39 cellular contexts compared by ENCODE assay signal in genomic region chr2:155852156-155852555, GRCh38.
"Had no signal": no experiment of that assay in that cellular context is flagged by ENCODE, and none has a peak within 500 bp of the region (broad histone marks: within the 10 kb centered on the region; RNA-seq: fewer than 3 reads in every experiment).

No MANE protein-coding gene starts in this region.

- ATAC-seq: activated naive CD4-positive, alpha-beta T cell treated with anti-CD3 and anti-CD28 coated beads, Interleukin-2, amount 50 U/mL, for 72 hours; activated naive CD8-positive, alpha-beta T cell treated with anti-CD3 and anti-CD28 coated beads, Interleukin-2, amount 50 U/mL, for 24 hours; activated T-cell treated with anti-CD3 and anti-CD28 coated beads, Interleukin-2, amount 50 U/mL, for 4 hours; activated T-cell treated with anti-CD3 and anti-CD28 coated beads, Interleukin-2, amount 50 U/mL, for 72 hours; activated T-helper 17 cell treated with anti-CD3 and anti-CD28 coated beads, Interleukin-2, amount 50 U/mL, for 72 hours; body of pancreas had no signal

- H3K4me1 Mint-ChIP-seq: activated naive CD4-positive, alpha-beta T cell treated with anti-CD3 and anti-CD28 coated beads, Interleukin-2, amount 10 ng/mL, durations not matched to agents 7 days and 5 days; activated naive CD4-positive, alpha-beta T cell treated with anti-CD3 and anti-CD28 coated beads, Interleukin-2, amount 50 U/mL, for 24 hours; activated naive CD8-positive, alpha-beta T cell treated with anti-CD3 and anti-CD28 coated beads for 36 hours; activated naive CD8-positive, alpha-beta T cell treated with anti-CD3 and anti-CD28 coated beads, Interleukin-2, amount 10 ng/mL, durations not matched to agents 7 days and 5 days; activated naive CD8-positive, alpha-beta T cell treated with anti-CD3 and anti-CD28 coated beads, Interleukin-2, amount 50 U/mL, for 24 hours; activated T-helper 17 cell treated with anti-CD3 and anti-CD28 coated beads, Interleukin-2, amount 50 U/mL, for 72 hours; brain; central memory CD8-positive, alpha-beta T cell had no signal

- H3K27ac ChIP-seq: adrenal gland, ascending aorta, body of pancreas, brain microvascular endothelial cell, breast epithelium, cardiac muscle cell had no signal

- H3K36me3 ChIP-seq: adrenal gland, ascending aorta, brain microvascular endothelial cell, breast epithelium, cardiac muscle cell had no signal

- DNase-seq: activated effector memory CD4-positive, alpha-beta T cell treated with anti-CD3 and anti-CD28 coated beads, Interleukin-2, amount 50 U/mL, for 16 hours; activated effector memory CD4-positive, alpha-beta T cell treated with Interleukin-2 at 50 U/mL for 16 hours; activated gamma-delta T cell; activated gamma-delta T cell treated with Interleukin-2 at 50 U/mL for 16 hours; activated naive CD4-positive, alpha-beta T cell; activated naive CD4-positive, alpha-beta T cell treated with anti-CD3 and anti-CD28 coated beads for 36 hours; activated naive CD4-positive, alpha-beta T cell treated with anti-CD3 and anti-CD28 coated beads, Interleukin-2, amount 10 ng/mL, durations not matched to agents 7 days and 5 days; activated naive CD4-positive, alpha-beta T cell treated with anti-CD3 and anti-CD28 coated beads, Interleukin-2, amount 50 U/mL, for 16 hours; activated naive CD4-positive, alpha-beta T cell treated with Interleukin-2 at 50 U/mL for 16 hours; activated naive CD8-positive, alpha-beta T cell treated with anti-CD3 and anti-CD28 coated beads for 36 hours; activated naive CD8-positive, alpha-beta T cell treated with anti-CD3 and anti-CD28 coated beads, Interleukin-2, amount 10 ng/mL, durations not matched to agents 7 days and 5 days; activated naive CD8-positive, alpha-beta T cell treated with anti-CD3 and anti-CD28 coated beads, Interleukin-2, amount 50 U/mL, for 24 hours; activated T-cell treated with anti-CD3 and anti-CD28 coated beads, Interleukin-2, amount 50 U/mL, for 1 hour; activated T-cell treated with anti-CD3 and anti-CD28 coated beads, Interleukin-2, amount 50 U/mL, for 24 hours; activated T-cell treated with anti-CD3 and anti-CD28 coated beads, Interleukin-2, amount 50 U/mL, for 4 hours; activated T-cell treated with anti-CD3 and anti-CD28 coated beads, Interleukin-2, amount 50 U/mL, for 48 hours; activated T-cell treated with anti-CD3 and anti-CD28 coated beads, Interleukin-2, amount 50 U/mL, for 72 hours; adrenal gland; amniotic stem cell; amygdala; anterior cingulate cortex; aorta; body of pancreas; brain microvascular endothelial cell; caudate nucleus; central memory CD4-positive, alpha-beta T cell; cerebellar nuclear complex had no signal

- H3K4me3 ChIP-seq: adrenal gland, ascending aorta, body of pancreas, breast epithelium, cardiac muscle cell had no signal

- FAIRE-seq: astrocyte, bronchial epithelial cell had no signal

- H3K27ac Mint-ChIP-seq: activated naive CD4-positive, alpha-beta T cell treated with anti-CD3 and anti-CD28 coated beads for 36 hours; activated naive CD4-positive, alpha-beta T cell treated with anti-CD3 and anti-CD28 coated beads, Interleukin-2, amount 10 ng/mL, durations not matched to agents 7 days and 5 days; activated naive CD4-positive, alpha-beta T cell treated with anti-CD3 and anti-CD28 coated beads, Interleukin-2, amount 50 U/mL, for 24 hours; activated naive CD4-positive, alpha-beta T cell treated with anti-CD3 and anti-CD28 coated beads, Interleukin-2, amount 50 U/mL, for 72 hours; activated naive CD8-positive, alpha-beta T cell; activated naive CD8-positive, alpha-beta T cell treated with anti-CD3 and anti-CD28 coated beads for 36 hours; activated naive CD8-positive, alpha-beta T cell treated with anti-CD3 and anti-CD28 coated beads, Interleukin-2, amount 10 ng/mL, durations not matched to agents 7 days and 5 days; activated naive CD8-positive, alpha-beta T cell treated with anti-CD3 and anti-CD28 coated beads, Interleukin-2, amount 50 U/mL, for 24 hours; activated T-cell treated with anti-CD3 and anti-CD28 coated beads, Interleukin-2, amount 50 U/mL, for 24 hours; activated T-cell treated with anti-CD3 and anti-CD28 coated beads, Interleukin-2, amount 50 U/mL, for 72 hours; activated T-helper 17 cell treated with anti-CD3 and anti-CD28 coated beads, Interleukin-2, amount 50 U/mL, for 72 hours; activated T-helper 2 cell treated with anti-CD3 and anti-CD28 coated beads, Interferon-gamma antibody, Interleukin-2, Interleukin-4, amounts not matched to agents 10 μg/mL and 5 μg/mL and 100 μg/mL, durations not matched to agents 14 hours and 24 hours and 36 hours; brain had no signal

- H3K36me3 Mint-ChIP-seq: activated naive CD4-positive, alpha-beta T cell treated with anti-CD3 and anti-CD28 coated beads, Interleukin-2, amount 10 ng/mL, durations not matched to agents 7 days and 5 days; activated naive CD4-positive, alpha-beta T cell treated with anti-CD3 and anti-CD28 coated beads, Interleukin-2, amount 50 U/mL, for 24 hours; activated naive CD4-positive, alpha-beta T cell treated with anti-CD3 and anti-CD28 coated beads, Interleukin-2, amount 50 U/mL, for 72 hours; activated naive CD8-positive, alpha-beta T cell; activated naive CD8-positive, alpha-beta T cell treated with anti-CD3 and anti-CD28 coated beads for 36 hours; activated naive CD8-positive, alpha-beta T cell treated with anti-CD3 and anti-CD28 coated beads, Interleukin-2, amount 10 ng/mL, durations not matched to agents 7 days and 5 days; brain had no signal

- H3K9me3 ChIP-seq: adrenal gland, ascending aorta, body of pancreas had no signal

- H3K9me3 Mint-ChIP-seq: activated naive CD4-positive, alpha-beta T cell treated with anti-CD3 and anti-CD28 coated beads for 36 hours; activated naive CD4-positive, alpha-beta T cell treated with anti-CD3 and anti-CD28 coated beads, Interleukin-2, amount 10 ng/mL, durations not matched to agents 7 days and 5 days; activated naive CD4-positive, alpha-beta T cell treated with anti-CD3 and anti-CD28 coated beads, Interleukin-2, amount 50 U/mL, for 24 hours; activated naive CD8-positive, alpha-beta T cell treated with anti-CD3 and anti-CD28 coated beads for 36 hours; activated naive CD8-positive, alpha-beta T cell treated with anti-CD3 and anti-CD28 coated beads, Interleukin-2, amount 50 U/mL, for 24 hours; activated T-cell treated with anti-CD3 and anti-CD28 coated beads, Interleukin-2, amount 50 U/mL, for 24 hours; activated T-cell treated with anti-CD3 and anti-CD28 coated beads, Interleukin-2, amount 50 U/mL, for 4 hours; activated T-cell treated with anti-CD3 and anti-CD28 coated beads, Interleukin-2, amount 50 U/mL, for 72 hours; activated T-helper 2 cell treated with anti-CD3 and anti-CD28 coated beads, Interferon-gamma antibody, Interleukin-2, Interleukin-4, amounts not matched to agents 10 μg/mL and 5 μg/mL and 100 μg/mL, durations not matched to agents 14 hours and 24 hours and 36 hours; central memory CD8-positive, alpha-beta T cell had no signal

- H3K4me3 Mint-ChIP-seq: activated naive CD4-positive, alpha-beta T cell treated with anti-CD3 and anti-CD28 coated beads for 36 hours; activated naive CD4-positive, alpha-beta T cell treated with anti-CD3 and anti-CD28 coated beads, Interleukin-2, amount 10 ng/mL, durations not matched to agents 7 days and 5 days; activated naive CD4-positive, alpha-beta T cell treated with anti-CD3 and anti-CD28 coated beads, Interleukin-2, amount 50 U/mL, for 24 hours; activated naive CD8-positive, alpha-beta T cell; activated naive CD8-positive, alpha-beta T cell treated with anti-CD3 and anti-CD28 coated beads for 36 hours; activated naive CD8-positive, alpha-beta T cell treated with anti-CD3 and anti-CD28 coated beads, Interleukin-2, amount 10 ng/mL, durations not matched to agents 7 days and 5 days; activated naive CD8-positive, alpha-beta T cell treated with anti-CD3 and anti-CD28 coated beads, Interleukin-2, amount 50 U/mL, for 24 hours; activated T-cell treated with anti-CD3 and anti-CD28 coated beads, Interleukin-2, amount 50 U/mL, for 24 hours; activated T-cell treated with anti-CD3 and anti-CD28 coated beads, Interleukin-2, amount 50 U/mL, for 4 hours; activated T-cell treated with anti-CD3 and anti-CD28 coated beads, Interleukin-2, amount 50 U/mL, for 72 hours; activated T-helper 17 cell treated with anti-CD3 and anti-CD28 coated beads, Interleukin-2, amount 50 U/mL, for 72 hours; brain; central memory CD8-positive, alpha-beta T cell had no signal

- H3K4me1 ChIP-seq: adrenal gland, ascending aorta, body of pancreas, breast epithelium had no signal

- H3K27me3 ChIP-seq: adrenal gland, ascending aorta, body of pancreas, brain microvascular endothelial cell, breast epithelium, cardiac muscle cell had no signal

- H3K27me3 Mint-ChIP-seq: activated naive CD4-positive, alpha-beta T cell treated with anti-CD3 and anti-CD28 coated beads, Interleukin-2, amount 10 ng/mL, durations not matched to agents 7 days and 5 days; activated naive CD4-positive, alpha-beta T cell treated with anti-CD3 and anti-CD28 coated beads, Interleukin-2, amount 50 U/mL, for 24 hours; activated naive CD8-positive, alpha-beta T cell; activated naive CD8-positive, alpha-beta T cell treated with anti-CD3 and anti-CD28 coated beads for 36 hours; activated naive CD8-positive, alpha-beta T cell treated with anti-CD3 and anti-CD28 coated beads, Interleukin-2, amount 50 U/mL, for 24 hours; activated T-cell treated with anti-CD3 and anti-CD28 coated beads, Interleukin-2, amount 50 U/mL, for 24 hours; activated T-helper 17 cell treated with anti-CD3 and anti-CD28 coated beads, Interleukin-2, amount 50 U/mL, for 72 hours; brain; central memory CD8-positive, alpha-beta T cell had no signal
